Comparison of ENCODE assay signal across 4 cellular contexts in the genomic region with DNA sequence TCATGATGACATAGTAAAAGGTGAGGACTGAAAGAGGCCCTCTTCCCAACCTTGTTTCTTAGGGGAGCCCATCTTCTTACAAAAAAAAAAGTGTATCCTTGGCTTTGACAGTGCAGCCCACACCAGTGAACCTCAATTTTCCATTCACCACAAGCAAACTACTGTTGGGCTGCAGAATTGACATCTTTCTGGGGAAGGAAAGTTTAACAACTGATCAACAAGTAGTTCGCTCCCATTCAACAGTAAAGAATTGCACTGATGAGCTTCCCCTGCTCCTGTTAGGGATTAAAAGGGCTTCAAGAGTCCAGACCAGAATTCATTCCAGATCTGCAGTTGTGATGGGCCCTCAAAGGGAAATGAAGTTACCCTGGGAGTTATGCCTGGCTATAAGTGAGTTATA. TPM values are rescaled to one million over a fixed set of nuclear protein-coding genes. Genes with fewer than 3 reads are reported as not detected.
"Had no signal": no experiment of that assay in that cellular context is flagged by ENCODE, and none has a peak within 500 bp of the region (broad histone marks: within the 10 kb centered on the region; RNA-seq: fewer than 3 reads in every experiment).

No MANE protein-coding gene starts in this region.

- ATAC-seq: GM12878 had no signal

- H3K4me3 ChIP-seq: GM12878 had no signal

- DNase-seq: GDM1, GF-D8 had no signal

RNA-seq across cellular contexts. Expression of gene CLIC5, which starts 13.9 kb away (rescaled TPM):
- total RNA-seq: G401, GM12878 had no signal
